Comparison of ENCODE assay signal across 1 cellular context in the genomic region with DNA sequence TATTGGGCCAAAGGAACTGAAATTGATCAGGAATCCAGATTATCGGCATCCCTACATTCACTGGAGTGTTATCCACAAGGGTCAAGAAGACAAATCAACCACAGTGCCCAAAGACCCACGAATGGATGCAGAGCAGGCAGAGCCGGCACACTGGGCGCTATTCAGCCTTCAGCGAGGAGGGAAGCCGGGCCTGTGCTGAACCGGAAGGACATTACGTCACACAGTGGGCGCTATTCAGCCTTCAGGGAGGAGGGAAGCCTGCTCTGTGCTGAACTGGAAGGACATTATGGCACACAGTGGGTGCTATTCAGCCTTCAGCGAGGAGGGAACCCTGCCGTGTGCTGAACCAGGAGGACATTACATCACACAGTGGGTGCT.
TF ChIP-seq lines count a peak whose summit lies in the region.

No MANE protein-coding gene starts in this region.

TF ChIP-seq in SK-N-SH, 30 proteins besides CTCF, POLR2A, EP300 and RAD21:
- TF ChIP-seq TAF1 (IDR thresholded peaks at IDR 0.05; ENCODE audit: borderline replicate concordance, low read depth, low read length), result no peak
- no peak for TF ChIP-seq MAX (IDR thresholded peaks at IDR 0.05; ENCODE audit: low read depth)
- no peak for TF ChIP-seq PBX3 (IDR thresholded peaks at IDR 0.05)
- no peak for TF ChIP-seq FOSL2 (IDR thresholded peaks at IDR 0.05; ENCODE audit: borderline replicate concordance, low read depth)
- no peak for TF ChIP-seq RCOR1 (IDR thresholded peaks at IDR 0.05; ENCODE audit: low read length)
